In genomic region chr10:67259319-67259929, GRCh38 we compare ENCODE assay signal across 18 cellular contexts.
DNase-seq lines count a peak whose midpoint lies in the region; ATAC-seq and TF ChIP-seq lines count a peak whose summit lies in the region.
"Had no signal": no experiment of that assay in that cellular context is flagged by ENCODE, and none has a peak within 500 bp of the region (broad histone marks: within the 10 kb centered on the region; RNA-seq: fewer than 3 reads in every experiment).

No MANE protein-coding gene starts in this region.

- CTCF ChIA-PET in PC-3 (lab: Charles Lee), result no interaction called here

- 58% methylated on average over 4 of the region's 4 CpGs for WGBS in hepatocyte (ENCODE audit: low lambda C conversion rate, missing lambda C conversion rate)

- no peak overlapping the region for H2AFZ ChIP-seq in PC-3 (ENCODE audit: low read length)
- no peak overlapping the region for H2AFZ ChIP-seq in hepatocyte
- H2AFZ ChIP-seq in Karpas-422 (ENCODE audit: low read length), result no peak overlapping the region

- no peak overlapping the region for H3K4me3 Mint-ChIP-seq in nephron

- no TSS peak for BruUV-seq in PC-3 (replicated peaks; lab: Mats Ljungman, UMichigan)

- no peaks in the 10 kb centered on the region for H3K79me2 ChIP-seq in PC-3 (ENCODE audit: low read length)
- H3K79me2 ChIP-seq in hepatocyte, result no peaks in the 10 kb centered on the region
- H3K79me2 ChIP-seq in Karpas-422 (ENCODE audit: low read length), result no peaks in the 10 kb centered on the region

- H3K9me3 ChIP-seq in PC-3 (ENCODE audit: low read length) (no peaks in the 10 kb centered on the region), hepatocyte (ENCODE audit: low read depth) (no peaks in the 10 kb centered on the region), Karpas-422 (ENCODE audit: low read length) (no peaks in the 10 kb centered on the region)
- H3K9me3 ChIP-seq: BLaER1 treated with 17β-estradiol and CSF1 and Interleukin-3, amounts not matched to agents 10 nM and 100 nM; HAP-1; MG63; Peyer's patch had no signal

- POLR2A ChIA-PET in PC-3 (lab: Charles Lee; ENCODE audit: unreplicated experiment), result no interaction called here

- H3K4me3 ChIP-seq in PC-3 (ENCODE audit: low read length), result no peak overlapping the region
- H3K4me3 ChIP-seq in hepatocyte, result no peak overlapping the region
- no peak overlapping the region for H3K4me3 ChIP-seq in Karpas-422 (ENCODE audit: low read length)
- H3K4me3 ChIP-seq in H7 (ENCODE audit: insufficient read depth, low read depth, low read length), result no peak overlapping the region
- H3K4me3 ChIP-seq: BLaER1 treated with 17β-estradiol and CSF1 and Interleukin-3, amounts not matched to agents 10 nM and 100 nM; HAP-1; MG63; Peyer's patch had no signal

- H3K9me3 Mint-ChIP-seq in nephron, result no peaks in the 10 kb centered on the region

- H3K4me1 ChIP-seq in PC-3 (ENCODE audit: insufficient read depth, low read length) (no peaks in the 10 kb centered on the region), hepatocyte (ENCODE audit: insufficient read depth) (peaks cover 19% of the 10 kb centered on the region), Karpas-422 (ENCODE audit: low read length) (peaks cover 9% of the 10 kb centered on the region)
- H3K4me1 ChIP-seq: HAP-1 had no signal

- peak overlapping the region; percentile 13 to 80 (median 26) for H3K27ac Mint-ChIP-seq in nephron

- H3K4me2 ChIP-seq in PC-3 (ENCODE audit: low read length) (no peak overlapping the region), hepatocyte (peak overlapping the region; percentile 27), Karpas-422 (ENCODE audit: low read depth, low read length, poor library complexity, severe bottlenecking) (no peak overlapping the region)
- H3K4me2 ChIP-seq: BLaER1 treated with 17β-estradiol and CSF1 and Interleukin-3, amounts not matched to agents 10 nM and 100 nM had no signal

- H4K20me1 ChIP-seq in PC-3 (ENCODE audit: low read length), result no peaks in the 10 kb centered on the region
- H4K20me1 ChIP-seq in hepatocyte (ENCODE audit: insufficient read depth, poor library complexity, severe bottlenecking), result no peaks in the 10 kb centered on the region
- no peaks in the 10 kb centered on the region for H4K20me1 ChIP-seq in Karpas-422 (ENCODE audit: insufficient read depth, low read depth, low read length)
- H4K20me1 ChIP-seq: BLaER1 treated with 17β-estradiol and CSF1 and Interleukin-3, amounts not matched to agents 10 nM and 100 nM had no signal

- H3K27me3 Mint-ChIP-seq in nephron (ENCODE audit: low read depth), result no peaks in the 10 kb centered on the region

- H3K4me1 Mint-ChIP-seq in nephron, result no peaks in the 10 kb centered on the region

- intact Hi-C loops in PC-3 (cut with micrococcal nuclease), result no loop called here

- H3K9ac ChIP-seq in PC-3 (ENCODE audit: low read length) (no peak overlapping the region), Karpas-422 (ENCODE audit: low read length) (no peak overlapping the region)
- H3K9ac ChIP-seq: BLaER1 treated with 17β-estradiol and CSF1 and Interleukin-3, amounts not matched to agents 10 nM and 100 nM had no signal

- H3K27ac ChIP-seq in PC-3 (ENCODE audit: low read length) (no peak overlapping the region), hepatocyte (peak overlapping the region; percentile 11), Karpas-422 (ENCODE audit: low read length) (no peak overlapping the region)
- H3K27ac ChIP-seq: BLaER1 treated with 17β-estradiol and CSF1 and Interleukin-3, amounts not matched to agents 10 nM and 100 nM; Peyer's patch had no signal

- ATAC-seq in PC-3 (peak; percentile 70), GM21723 (IDR thresholded peaks at IDR 0.05; ENCODE audit: unreplicated experiment) (no peak), HG03439 (IDR thresholded peaks at IDR 0.05; ENCODE audit: unreplicated experiment) (no peak)

- peak; percentile 19 for DNase-seq in DMS53 treated with DMSO at 0.1 percent for 48 hours (lab: John Stamatoyannopoulos, UW; ENCODE audit: unreplicated experiment)
- no peak for DNase-seq in PC-3
- peak; percentile 38 for DNase-seq in hepatocyte (ENCODE audit: low spot score)
- DNase-seq in Karpas-422, result no peak
- DNase-seq in H7, result no peak
- DNase-seq: KBM-7, MG63, NCI-H1092 treated with DMSO at 0.1 percent for 48 hours, NCI-H1694, NCI-H2107, NCI-H82, Peyer's patch, SHP77 treated with DMSO at 0.1 percent for 48 hours had no signal

- TF ChIP-seq CTCF in PC-3 (conservative IDR thresholded peaks at IDR 0.05; ENCODE audit: low read depth, low read length) (no peak), hepatocyte (IDR thresholded peaks at IDR 0.05; ENCODE audit: poor library complexity) (no peak), nephron (IDR thresholded peaks at IDR 0.05; ENCODE audit: unreplicated experiment in 3 of 3) (no peak)

- H3K36me3 ChIP-seq in PC-3 (ENCODE audit: low read depth, low read length) (no peaks in the 10 kb centered on the region), hepatocyte (replicated peaks; ENCODE audit: insufficient read depth, low read depth) (no peaks in the 10 kb centered on the region), Karpas-422 (ENCODE audit: insufficient read depth, low read length) (no peaks in the 10 kb centered on the region), H7 (replicated peaks; ENCODE audit: control insufficient read depth, insufficient read depth, low read length) (no peaks in the 10 kb centered on the region)
- H3K36me3 ChIP-seq: BLaER1 treated with 17β-estradiol and CSF1 and Interleukin-3, amounts not matched to agents 10 nM and 100 nM; HAP-1; MG63; Peyer's patch had no signal

- H3K9me2 ChIP-seq in PC-3 (replicated peaks; ENCODE audit: low read length), result no peaks in the 10 kb centered on the region
- H3K9me2 ChIP-seq in hepatocyte (replicated peaks; ENCODE audit: insufficient read depth), result no peaks in the 10 kb centered on the region
- H3K9me2 ChIP-seq in Karpas-422 (replicated peaks; ENCODE audit: insufficient read depth, low read length), result no peaks in the 10 kb centered on the region

- no peaks in the 10 kb centered on the region for H3K36me3 Mint-ChIP-seq in nephron (ENCODE audit: low read depth)

- peaks cover 86% of the 10 kb centered on the region for H3K27me3 ChIP-seq in PC-3 (ENCODE audit: low read length)
- H3K27me3 ChIP-seq in hepatocyte, result no peaks in the 10 kb centered on the region
- no peaks in the 10 kb centered on the region for H3K27me3 ChIP-seq in Karpas-422 (ENCODE audit: low read length)
- no peaks in the 10 kb centered on the region for H3K27me3 ChIP-seq in H7 (ENCODE audit: control insufficient read depth, insufficient read depth, low read length)
- H3K27me3 ChIP-seq: BLaER1 treated with 17β-estradiol and CSF1 and Interleukin-3, amounts not matched to agents 10 nM and 100 nM; MG63; Peyer's patch had no signal

- H3F3A ChIP-seq in PC-3 (ENCODE audit: low read length, unreplicated experiment), result no peaks in the 10 kb centered on the region

Comparison
In these comparisons a context has a peak if more than half of its experiments do, and no peak if none do; other contexts are left out.
1. DNase-seq: peak in DMS53 treated with DMSO at 0.1 percent for 48 hours (single experiment) and hepatocyte (single experiment); none in PC-3 (single experiment), Karpas-422 (single experiment) and H7 (single experiment).